ENCODE assay signal across 8 cellular contexts in the genomic region with DNA sequence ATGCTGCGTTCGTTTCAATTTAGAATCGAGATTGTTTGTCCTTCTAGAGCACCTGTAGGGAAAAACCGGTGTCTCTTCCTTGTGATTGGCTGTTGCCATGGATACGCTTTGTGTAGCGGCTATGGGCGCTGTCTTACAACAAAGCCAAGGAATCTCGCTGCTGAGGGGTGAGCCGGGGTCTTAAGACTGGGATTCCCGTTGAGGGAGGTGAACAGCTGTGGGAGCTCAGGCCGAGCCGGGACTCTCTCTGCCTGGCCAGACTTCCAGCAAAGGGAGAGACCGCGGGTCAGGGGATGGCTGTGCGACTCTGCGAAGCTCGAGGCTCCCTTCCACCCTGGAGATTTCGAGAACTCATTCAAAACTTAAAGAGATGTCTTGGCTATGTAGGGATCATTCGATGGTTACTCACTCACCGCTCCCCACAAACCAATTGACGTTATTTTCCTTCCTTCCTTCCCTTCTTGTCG. TPM values are rescaled to one million over a fixed set of nuclear protein-coding genes. Genes with fewer than 3 reads are reported as not detected.
DNase-seq lines count a peak whose midpoint lies in the region; ATAC-seq lines count a peak whose summit lies in the region.

A gene with protein sequence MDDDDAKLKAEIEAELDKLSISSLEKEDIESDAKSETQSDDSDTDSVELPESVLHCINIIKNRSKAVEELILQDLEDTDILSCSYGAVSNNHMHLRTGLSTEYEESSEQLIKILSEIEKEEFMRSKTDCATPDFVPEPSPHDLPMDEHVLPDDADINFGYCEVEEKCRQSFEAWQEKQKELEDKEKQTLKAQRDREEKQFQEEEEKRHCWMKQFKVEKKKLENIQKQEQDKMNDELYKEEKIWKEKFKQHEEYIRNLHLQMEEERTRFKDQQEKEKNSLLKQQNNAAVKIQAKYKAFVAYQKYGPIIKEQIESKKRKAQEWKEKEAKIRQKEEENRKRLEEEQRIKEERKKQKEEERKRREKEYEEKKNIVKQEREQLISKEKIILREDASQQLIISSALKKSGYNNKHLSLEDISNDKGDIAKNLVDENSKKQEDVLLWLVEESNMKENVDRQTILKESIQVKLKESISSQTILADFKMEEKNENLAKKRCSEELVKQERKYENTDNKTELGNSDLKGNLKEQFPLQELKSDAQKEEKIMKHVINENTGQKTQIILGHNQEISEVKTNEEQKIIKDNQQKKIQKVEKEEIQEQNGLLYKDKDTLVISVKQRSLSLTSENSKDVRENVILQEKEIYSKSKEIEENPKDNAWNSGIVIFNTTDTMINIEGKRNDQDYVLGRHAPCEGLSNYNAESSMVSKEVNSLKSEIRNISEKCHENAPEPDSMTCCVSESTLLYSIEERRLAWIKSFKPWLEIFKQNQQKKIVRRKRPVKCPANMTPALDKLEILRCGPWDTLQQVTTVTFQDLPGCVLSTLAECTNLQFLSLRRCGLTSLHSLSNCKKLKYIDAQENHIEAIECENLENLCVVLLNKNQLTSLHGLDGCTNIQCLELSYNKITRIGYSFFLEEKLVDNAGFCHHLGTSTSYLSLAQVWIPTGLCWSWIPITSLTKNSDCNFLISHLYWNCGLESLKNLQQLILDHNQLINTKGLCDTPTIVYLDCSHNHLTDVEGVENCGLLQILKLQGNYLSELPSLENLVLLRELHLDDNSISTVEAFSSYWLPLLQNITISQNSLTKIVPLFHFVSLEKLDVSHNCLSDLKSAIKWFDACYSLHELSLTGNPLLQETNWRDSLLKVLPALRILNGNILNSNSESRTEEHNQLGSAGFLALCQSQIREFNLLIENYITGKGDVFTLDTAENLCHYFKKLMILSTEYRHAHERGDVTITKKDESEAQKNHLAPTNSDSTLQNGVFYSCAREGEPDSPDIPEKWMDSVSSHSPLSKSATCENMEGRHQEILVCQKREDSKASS (N-terminal part only) (plus strand): TSS at position 111 of the 467 bp plus-strand sequence. CDS start 1,826 bp downstream, outside the sequence.
A gene (minus strand): TSS at position 37 of the 467 bp plus-strand sequence. CDS start 6,331 bp downstream, outside the sequence.

- H3K4me1 Mint-ChIP-seq in CD8-positive, alpha-beta memory T cell = peaks cover 3 to 7% (median 4%) of the 10 kb centered on the region in 3 donors
- peaks cover 5% of the 10 kb centered on the region for H3K4me1 Mint-ChIP-seq in activated T-helper 2 cell treated with anti-CD3 and anti-CD28 coated beads, Interferon-gamma antibody, Interleukin-2, Interleukin-4, amounts not matched to agents 10 μg/mL and 5 μg/mL and 100 μg/mL, durations not matched to agents 14 hours and 24 hours and 36 hours (ENCODE audit: low read depth)

- H3K27me3 Mint-ChIP-seq in CD8-positive, alpha-beta memory T cell = peaks cover 0 to 3% of the 10 kb centered on the region in 2 donors
- H3K27me3 Mint-ChIP-seq in activated T-helper 2 cell treated with anti-CD3 and anti-CD28 coated beads, Interferon-gamma antibody, Interleukin-2, Interleukin-4, amounts not matched to agents 10 μg/mL and 5 μg/mL and 100 μg/mL, durations not matched to agents 14 hours and 24 hours and 36 hours (ENCODE audit: low read depth) = peaks cover 2% of the 10 kb centered on the region

- H3K36me3 ChIP-seq in CD8-positive, alpha-beta memory T cell (ENCODE audit: insufficient read depth, low read length) = no peaks in the 10 kb centered on the region
- no peaks in the 10 kb centered on the region for H3K36me3 ChIP-seq in neuron (ENCODE audit: insufficient read depth, low read length)
- no peaks in the 10 kb centered on the region for H3K36me3 ChIP-seq in effector memory CD4-positive, alpha-beta T cell (ENCODE audit: control insufficient read depth, insufficient read depth, low read length)

- no peak within 1 kb of the TSS for H3K27ac Mint-ChIP-seq in CD8-positive, alpha-beta memory T cell
- no peak within 1 kb of the TSS for H3K27ac Mint-ChIP-seq in activated T-helper 2 cell treated with anti-CD3 and anti-CD28 coated beads, Interferon-gamma antibody, Interleukin-2, Interleukin-4, amounts not matched to agents 10 μg/mL and 5 μg/mL and 100 μg/mL, durations not matched to agents 14 hours and 24 hours and 36 hours

- POLR2A ChIA-PET in CD8-positive, alpha-beta memory T cell (lab: Charles Lee) = no interaction called here

- H3K27ac ChIP-seq in CD8-positive, alpha-beta memory T cell (ENCODE audit: low read depth, low read length) = no peak within 1 kb of the TSS
- H3K27ac ChIP-seq in effector memory CD4-positive, alpha-beta T cell (ENCODE audit: insufficient read depth, low read length, poor library complexity, severe bottlenecking) = no peak within 1 kb of the TSS

- no peaks in the 10 kb centered on the region for H3K9me3 ChIP-seq in CD8-positive, alpha-beta memory T cell (ENCODE audit: low read length)
- H3K9me3 ChIP-seq in neuron (ENCODE audit: low read length) = no peaks in the 10 kb centered on the region
- H3K9me3 ChIP-seq in effector memory CD4-positive, alpha-beta T cell (ENCODE audit: control insufficient read depth, low read length) = no peaks in the 10 kb centered on the region

- H3K4me1 ChIP-seq in CD8-positive, alpha-beta memory T cell (ENCODE audit: insufficient read depth, low read length) = no peaks in the 10 kb centered on the region
- H3K4me1 ChIP-seq in neuron (ENCODE audit: insufficient read depth, low read length) = peaks cover 2% of the 10 kb centered on the region
- peaks cover 2% of the 10 kb centered on the region for H3K4me1 ChIP-seq in effector memory CD4-positive, alpha-beta T cell (ENCODE audit: control insufficient read depth, insufficient read depth, low read length, poor library complexity, severe bottlenecking)

- no peaks in the 10 kb centered on the region for H3K27me3 ChIP-seq in CD8-positive, alpha-beta memory T cell (ENCODE audit: insufficient read depth, low read length, poor library complexity, severe bottlenecking)
- no peaks in the 10 kb centered on the region for H3K27me3 ChIP-seq in neuron (ENCODE audit: insufficient read depth, low read length)
- H3K27me3 ChIP-seq in effector memory CD4-positive, alpha-beta T cell (replicated peaks; ENCODE audit: control insufficient read depth, insufficient read depth, low read length, poor library complexity, severe bottlenecking) = no peaks in the 10 kb centered on the region

- peaks cover 0 to 5% (median 0%) of the 10 kb centered on the region in 5 donors for H3K9me3 Mint-ChIP-seq in CD8-positive, alpha-beta memory T cell
- H3K9me3 Mint-ChIP-seq in activated T-helper 2 cell treated with anti-CD3 and anti-CD28 coated beads, Interferon-gamma antibody, Interleukin-2, Interleukin-4, amounts not matched to agents 10 μg/mL and 5 μg/mL and 100 μg/mL, durations not matched to agents 14 hours and 24 hours and 36 hours = no peaks in the 10 kb centered on the region

- intact Hi-C loops in activated T-helper 2 cell treated with anti-CD3 and anti-CD28 coated beads, Interferon-gamma antibody, Interleukin-2, Interleukin-4, amounts not matched to agents 10 μg/mL and 5 μg/mL and 100 μg/mL, durations not matched to agents 14 hours and 24 hours and 36 hours (cut with micrococcal nuclease) = no loop called here

- H3K4me3 ChIP-seq in CD8-positive, alpha-beta memory T cell (ENCODE audit: low read length) = no peak within 1 kb of the TSS
- H3K4me3 ChIP-seq in neuron (ENCODE audit: low read length) = peak within 1 kb of the TSS; percentile 74
- H3K4me3 ChIP-seq in effector memory CD4-positive, alpha-beta T cell (ENCODE audit: insufficient read depth, low read depth, low read length, poor library complexity, severe bottlenecking) = no peak within 1 kb of the TSS

- no peaks in the 10 kb centered on the region for H3K36me3 Mint-ChIP-seq in CD8-positive, alpha-beta memory T cell
- H3K36me3 Mint-ChIP-seq in activated T-helper 2 cell treated with anti-CD3 and anti-CD28 coated beads, Interferon-gamma antibody, Interleukin-2, Interleukin-4, amounts not matched to agents 10 μg/mL and 5 μg/mL and 100 μg/mL, durations not matched to agents 14 hours and 24 hours and 36 hours (ENCODE audit: low read depth) = no peaks in the 10 kb centered on the region

- DNase-seq in CD8-positive, alpha-beta memory T cell = peak in 2 of 5 donors; percentile 1 to 9
- DNase-seq in NCI-H526 (lab: John Stamatoyannopoulos, UW) (peak; percentile 79 to 91), glomerular endothelial cell (ENCODE audit: extremely low read depth, low read depth, low spot score) (peak; percentile 69)
- peak; percentile 28 for DNase-seq in activated T-helper 2 cell treated with anti-CD3 and anti-CD28 coated beads, Interferon-gamma antibody, Interleukin-2, Interleukin-4, amounts not matched to agents 10 μg/mL and 5 μg/mL and 100 μg/mL, durations not matched to agents 14 hours and 24 hours and 36 hours (ENCODE audit: low spot score)
- no peak for DNase-seq in effector memory CD4-positive, alpha-beta T cell

- peak within 1 kb of the TSS; percentile 86 for H2AFZ ChIP-seq in neuron (ENCODE audit: low read depth, low read length)

- CTCF ChIA-PET in CD8-positive, alpha-beta memory T cell (lab: Charles Lee) = no interaction called here

- H3K4me3 Mint-ChIP-seq in CD8-positive, alpha-beta memory T cell = peak within 1 kb of the TSS in 6 of 7 donors; percentile 13 to 68 (median 59)
- H3K4me3 Mint-ChIP-seq in activated T-helper 2 cell treated with anti-CD3 and anti-CD28 coated beads, Interferon-gamma antibody, Interleukin-2, Interleukin-4, amounts not matched to agents 10 μg/mL and 5 μg/mL and 100 μg/mL, durations not matched to agents 14 hours and 24 hours and 36 hours (ENCODE audit: low read depth) = peak within 1 kb of the TSS; percentile 73

- ATAC-seq in GM19395 (IDR thresholded peaks at IDR 0.05; ENCODE audit: unreplicated experiment) (peak; percentile 99), HG03439 (IDR thresholded peaks at IDR 0.05; ENCODE audit: unreplicated experiment) (peak; percentile 92)

RNA-seq across cellular contexts. Expression of the first gene that starts in this region (rescaled TPM):
- under 1 TPM in 1 of 2 experiments, not detected in 1; 0.07 TPM for total RNA-seq in CD8-positive, alpha-beta memory T cell
- polyA plus RNA-seq in CD8-positive, alpha-beta memory T cell = not detected
- total RNA-seq in activated T-helper 2 cell treated with anti-CD3 and anti-CD28 coated beads, Interferon-gamma antibody, Interleukin-2, Interleukin-4, amounts not matched to agents 10 μg/mL and 5 μg/mL and 100 μg/mL, durations not matched to agents 14 hours and 24 hours and 36 hours = not detected in 2 replicates
- 0.78 and 0.88 TPM in 2 replicates for total RNA-seq in glomerular endothelial cell

RNA-seq across cellular contexts. Expression of the second gene that starts in this region (rescaled TPM):
- not detected for total RNA-seq in CD8-positive, alpha-beta memory T cell
- polyA plus RNA-seq in CD8-positive, alpha-beta memory T cell = not detected
- total RNA-seq in activated T-helper 2 cell treated with anti-CD3 and anti-CD28 coated beads, Interferon-gamma antibody, Interleukin-2, Interleukin-4, amounts not matched to agents 10 μg/mL and 5 μg/mL and 100 μg/mL, durations not matched to agents 14 hours and 24 hours and 36 hours = not detected in 2 replicates
- total RNA-seq in glomerular endothelial cell = 0.35 TPM in 1 of 2 replicates, not detected in the other

Comparison
In these comparisons a context has a peak if more than half of its experiments do, and no peak if none do; other contexts are left out.
1. Peak in DNase-seq in activated T-helper 2 cell treated with anti-CD3 and anti-CD28 coated beads, Interferon-gamma antibody, Interleukin-2, Interleukin-4, amounts not matched to agents 10 μg/mL and 5 μg/mL and 100 μg/mL, durations not matched to agents 14 hours and 24 hours and 36 hours; RNA of the genes that start here not detected or under 1 TPM.
2. Peak in DNase-seq in glomerular endothelial cell; RNA of the genes that start here not detected or under 1 TPM.
3. DNase-seq: peak in NCI-H526 (2 of 2); none in effector memory CD4-positive, alpha-beta T cell (0 of 3).